Comparison of ENCODE assay signal across 7 cellular contexts in genomic region chr7:151232272-151233110, GRCh38.
A peak's percentile ranks its signal among the peaks of the same experiment; 100 is the strongest.
DNase-seq lines count a peak whose midpoint lies in the region; ATAC-seq and TF ChIP-seq lines count a peak whose summit lies in the region.

CHPF2 (plus strand) TSS chr7:151232483; CDS start chr7:151234012, 1,529 bp downstream.

- peak; percentile 75 for DNase-seq in NCI-H187 treated with DMSO at 0.1 percent for 48 hours (lab: John Stamatoyannopoulos, UW)
- peak; percentile 84 for DNase-seq in T-helper 9 cell
- peak; percentile 57 for DNase-seq in astrocyte of the cerebellum (ENCODE audit: low read depth)
- DNase-seq in hepatic stellate cell (ENCODE audit: low spot score): peak; percentile 98
- peak; percentile 94 for DNase-seq in retina

- peak; percentile 94 for TF ChIP-seq POLR2A in GM18505 (IDR thresholded peaks at IDR 0.05; ENCODE audit: borderline replicate concordance, extremely low read depth, insufficient read depth, insufficient read length)

- ATAC-seq in GM18505 (IDR thresholded peaks at IDR 0.05; ENCODE audit: unreplicated experiment): peak; percentile 95
- ATAC-seq in HG02884 (IDR thresholded peaks at IDR 0.05; ENCODE audit: unreplicated experiment): peak; percentile 95

- TF ChIP-seq CTCF in astrocyte of the cerebellum (IDR thresholded peaks at IDR 0.05; ENCODE audit: low read depth, low read length, missing control alignments): no peak

- H3K4me3 ChIP-seq in astrocyte of the cerebellum (ENCODE audit: low read depth, low read length): peak within 1 kb of the TSS; percentile 97

- in situ Hi-C loops in astrocyte of the cerebellum (cut with HindIII; ENCODE audit: low sequenced_read_pairs): no loop called here

Comparison
In these comparisons a context has a peak if more than half of its experiments do, and no peak if none do; other contexts are left out.
1. Peak in every context shown above with its lines: DNase-seq, ATAC-seq and H3K4me3 ChIP-seq.